11 cellular contexts compared by ENCODE assay signal in the genomic region with DNA sequence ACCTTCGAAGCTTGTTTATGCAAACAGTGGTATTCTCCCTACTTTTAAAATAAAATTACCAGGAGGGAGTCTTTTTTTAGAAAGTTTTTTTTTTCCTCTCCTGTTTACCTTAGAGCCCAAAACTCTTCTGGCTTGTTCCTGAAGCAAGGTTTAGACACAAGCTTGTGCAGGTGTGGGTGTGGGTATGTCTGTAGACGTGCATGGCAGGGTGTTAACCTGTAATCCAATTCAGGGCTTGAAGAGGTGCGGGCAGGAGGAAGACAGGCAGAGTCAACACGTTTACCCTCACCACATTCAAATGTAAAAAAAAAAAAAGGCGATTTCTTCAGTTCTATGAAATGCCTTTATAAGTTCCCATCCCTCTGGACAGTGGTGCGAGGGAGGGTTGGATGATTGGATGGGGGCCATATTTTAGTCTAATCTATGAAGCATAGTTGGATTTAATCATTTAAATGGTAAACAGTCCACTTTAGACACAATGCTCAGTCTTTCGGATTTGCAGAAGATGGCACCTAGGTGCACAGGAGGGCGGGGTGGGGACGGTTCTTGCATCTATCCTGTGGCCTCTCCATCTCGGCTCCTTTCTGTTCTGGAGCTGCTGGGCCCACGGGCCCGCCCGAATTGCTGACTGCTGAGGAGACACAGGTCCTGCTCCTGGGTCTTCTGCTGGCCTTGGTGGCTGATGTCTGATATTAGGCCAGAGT.
"Had no signal": no experiment of that assay in that cellular context is flagged by ENCODE, and none has a peak within 500 bp of the region (broad histone marks: within the 10 kb centered on the region; RNA-seq: fewer than 3 reads in every experiment).

No MANE protein-coding gene starts in this region.

- H3K36me3 ChIP-seq: gastrocnemius medialis, heart right ventricle had no signal

- ATAC-seq: gastrocnemius medialis had no signal

- H3K9me3 Mint-ChIP-seq: neural crest cell; T-helper 2 cell treated with Interferon-gamma antibody and Interleukin-4, amounts not matched to agents 5 μg/mL and 100 μg/mL, for 36 hours had no signal

- DNase-seq: activated T-cell treated with anti-CD3 and anti-CD28 coated beads, Interleukin-2, amount 50 U/mL, for 48 hours; central memory CD4-positive, alpha-beta T cell; cortex of kidney; effector memory CD4-positive, alpha-beta T cell; gastrocnemius medialis; islet precursor cell; stimulated activated CD4-positive, alpha-beta T cell treated with anti-CD3 and anti-CD28 coated beads, Interleukin-4, amount 100 ng/mL, for 4 hours; trophoblast cell had no signal

- H3K9me3 ChIP-seq: gastrocnemius medialis, heart right ventricle had no signal

- H3K27me3 ChIP-seq: gastrocnemius medialis, heart right ventricle had no signal

- H3K4me3 Mint-ChIP-seq: neural crest cell had no signal
